In genomic region chr3:171129827-171130226, GRCh38 we compare ENCODE assay signal across 17 cellular contexts.
DNase-seq lines count a peak whose midpoint lies in the region; ATAC-seq and TF ChIP-seq lines count a peak whose summit lies in the region.
"Had no signal": no experiment of that assay in that cellular context is flagged by ENCODE, and none has a peak within 500 bp of the region (broad histone marks: within the 10 kb centered on the region; RNA-seq: fewer than 3 reads in every experiment).

No MANE protein-coding gene starts in this region.

- no TSS peak for BruUV-seq in PC-3 (replicated peaks; lab: Mats Ljungman, UMichigan)

- TF ChIP-seq CTCF in PC-3 (conservative IDR thresholded peaks at IDR 0.05; ENCODE audit: low read depth, low read length) (no peak), fibroblast of lung (conservative IDR thresholded peaks at IDR 0.05 in 1 of 2, IDR thresholded peaks at IDR 0.05 in 1 of 2; ENCODE audit: low read depth in 1 of 2, low read length in 2 of 2) (no peak)

- H4K20me1 ChIP-seq in PC-3 (ENCODE audit: low read length) (no peaks in the 10 kb centered on the region), fibroblast of lung (ENCODE audit: control insufficient read depth, extremely low read depth, insufficient read depth, low read length) (no peaks in the 10 kb centered on the region)

- peak; percentile 43 for ATAC-seq in PC-3
- ATAC-seq in HG03139 (IDR thresholded peaks at IDR 0.05; ENCODE audit: unreplicated experiment), result no peak
- ATAC-seq: activated CD8-positive, alpha-beta T cell treated with anti-CD3 and anti-CD28 coated beads, Interleukin-2, amount 10 ng/mL, durations not matched to agents 7 days and 5 days had no signal

- no peaks in the 10 kb centered on the region for H3F3A ChIP-seq in PC-3 (ENCODE audit: low read length, unreplicated experiment)

- no peaks in the 10 kb centered on the region for H3K27me3 ChIP-seq in PC-3 (ENCODE audit: low read length)
- H3K27me3 ChIP-seq in fibroblast of lung (ENCODE audit: control insufficient read depth, insufficient read depth, low read length), result no peaks in the 10 kb centered on the region
- H3K27me3 ChIP-seq: ascending aorta, spleen had no signal

- H3K79me2 ChIP-seq in PC-3 (ENCODE audit: low read length) (no peaks in the 10 kb centered on the region), fibroblast of lung (ENCODE audit: control insufficient read depth, insufficient read depth, low read length) (no peaks in the 10 kb centered on the region)

- DNase-seq in GM03348 (ENCODE audit: low spot score) (peak; percentile 41), PC-3 (peak; percentile 41), fibroblast of lung (ENCODE audit: low read depth in 2 of 2) (peak; percentile 35 to 54), pons (ENCODE audit: low spot score) (peak; percentile 28), GOT3 (lab: John Stamatoyannopoulos, UW) (no peak)
- no peak for DNase-seq in NK-92 treated with Interleukin-12 subunit alpha and Interleukin-12 subunit beta, amount 100 ng/mL, for 24 hours (lab: John Stamatoyannopoulos, UW)
- no peak for DNase-seq in stimulated activated CD4-positive, alpha-beta T cell treated with anti-CD3 and anti-CD28 coated beads, Interleukin-4, amount 100 ng/mL, for 4 hours
- DNase-seq: activated CD8-positive, alpha-beta T cell treated with anti-CD3 and anti-CD28 coated beads, Interleukin-2, amount 10 ng/mL, durations not matched to agents 7 days and 5 days; activated effector memory CD4-positive, alpha-beta T cell treated with Interleukin-2 at 50 U/mL for 16 hours; CD4-positive, alpha-beta memory T cell; effector CD4-positive, alpha-beta T cell; immature natural killer cell; NCI-H1417; spleen had no signal

- H3K36me3 ChIP-seq in PC-3 (ENCODE audit: low read depth, low read length) (no peaks in the 10 kb centered on the region), fibroblast of lung (ENCODE audit: control insufficient read depth, insufficient read depth, low read length) (no peaks in the 10 kb centered on the region)

- H3K27ac ChIP-seq in PC-3 (ENCODE audit: low read length) (no peak overlapping the region), fibroblast of lung (ENCODE audit: insufficient read depth, low read length) (no peak overlapping the region)
- H3K27ac ChIP-seq: ascending aorta, spleen, VCaP had no signal

- POLR2A ChIA-PET in PC-3 (lab: Charles Lee; ENCODE audit: unreplicated experiment), result no interaction called here

- CTCF ChIA-PET in PC-3 (lab: Charles Lee), result no interaction called here

- H3K4me2 ChIP-seq in PC-3 (ENCODE audit: low read length) (no peak overlapping the region), fibroblast of lung (ENCODE audit: extremely low read depth, insufficient read depth, low read length) (no peak overlapping the region)

- H3K4me3 ChIP-seq in PC-3 (ENCODE audit: low read length) (no peak overlapping the region), fibroblast of lung (replicated peaks in 1 of 4; ENCODE audit: control extremely low read depth in 1 of 4, insufficient read depth in 1 of 4, low read depth in 3 of 4, low read length in 4 of 4) (no peak overlapping the region)
- H3K4me3 ChIP-seq: ascending aorta, spleen had no signal

- H3K4me1 ChIP-seq in PC-3 (ENCODE audit: insufficient read depth, low read length) (peaks cover 19% of the 10 kb centered on the region), fibroblast of lung (ENCODE audit: control insufficient read depth, extremely low read depth, insufficient read depth, low read length) (peaks cover 18% of the 10 kb centered on the region)
- H3K4me1 ChIP-seq: ascending aorta, spleen had no signal

- H3K9me3 ChIP-seq in PC-3 (ENCODE audit: low read length) (no peaks in the 10 kb centered on the region), fibroblast of lung (ENCODE audit: control insufficient read depth, insufficient read depth, low read depth, low read length) (no peaks in the 10 kb centered on the region)
- H3K9me3 ChIP-seq: ascending aorta, spleen had no signal

- H3K9ac ChIP-seq in PC-3 (ENCODE audit: low read length) (no peak overlapping the region), fibroblast of lung (ENCODE audit: insufficient read depth, low read length) (no peak overlapping the region)

- H2AFZ ChIP-seq in PC-3 (ENCODE audit: low read length) (no peak overlapping the region), fibroblast of lung (ENCODE audit: low read length) (no peak overlapping the region)

- no peaks in the 10 kb centered on the region for H3K9me2 ChIP-seq in PC-3 (replicated peaks; ENCODE audit: low read length)

- intact Hi-C loops in PC-3 (cut with micrococcal nuclease), result no loop called here

Comparison
In these comparisons a context has a peak if more than half of its experiments do, and no peak if none do; other contexts are left out.
1. DNase-seq: peak in GM03348 (single experiment), PC-3 (single experiment), fibroblast of lung (2 of 2) and pons (single experiment); none in NK-92 treated with Interleukin-12 subunit alpha and Interleukin-12 subunit beta, amount 100 ng/mL, for 24 hours (single experiment), stimulated activated CD4-positive, alpha-beta T cell treated with anti-CD3 and anti-CD28 coated beads, Interleukin-4, amount 100 ng/mL, for 4 hours (0 of 2) and GOT3 (single experiment).